In the genomic region with DNA sequence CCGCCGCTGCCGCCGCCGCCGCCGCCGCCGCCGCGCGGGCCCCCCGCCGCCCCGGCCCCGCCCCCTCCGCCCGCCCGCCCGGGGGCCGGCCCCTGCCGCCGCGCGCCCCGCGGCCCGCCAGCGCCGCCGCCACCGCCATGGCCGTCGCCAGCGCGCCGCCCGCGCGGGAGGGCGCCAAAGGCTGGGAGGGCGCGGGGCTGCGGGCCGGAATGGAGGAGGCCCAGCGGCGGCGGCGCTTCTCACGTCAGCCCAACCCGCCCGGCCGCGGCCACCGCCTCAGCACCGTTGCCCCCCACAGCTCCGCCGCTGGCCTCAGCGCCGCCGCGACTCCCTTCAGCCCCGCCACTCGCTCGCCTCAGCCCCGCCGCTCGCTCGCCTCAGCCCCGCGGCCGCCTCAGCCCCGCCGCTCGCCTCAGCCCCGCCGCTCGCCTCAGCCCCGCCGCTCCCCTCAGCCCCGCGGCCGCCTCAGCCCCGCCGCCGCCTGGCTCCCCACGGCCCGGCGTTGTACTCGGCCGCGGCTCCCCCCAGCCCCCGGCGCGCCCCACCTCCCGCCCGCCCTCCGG, we compare ENCODE assay signal across 8 cellular contexts. TPM values are rescaled to one million over a fixed set of nuclear protein-coding genes. Genes with fewer than 3 reads are reported as not detected.
DNase-seq lines count a peak whose midpoint lies in the region; ATAC-seq and TF ChIP-seq lines count a peak whose summit lies in the region.

A gene (minus strand): TSS at position 510 of the 563 bp plus-strand sequence. CDS start 569 bp downstream, outside the sequence.

- H3K4me3 ChIP-seq in mammary epithelial cell (replicated peaks in 1 of 3; ENCODE audit: insufficient read depth in 1 of 3, low read depth in 2 of 3, low read length in 3 of 3) (peak within 1 kb of the TSS; percentile 47 to 74 (median 67)), spleen (peak within 1 kb of the TSS; percentile 53 to 91 (median 72))

- no peaks in the 10 kb centered on the region for H3K36me3 ChIP-seq in mammary epithelial cell (ENCODE audit: insufficient read depth, low read length)
- peaks cover 0 to under 1% (median 0%) of the 10 kb centered on the region in 6 donors for H3K36me3 ChIP-seq in spleen

- BruUV-seq in mammary epithelial cell (replicated peaks; lab: Mats Ljungman, UMichigan), result no TSS peak

- H3K27me3 Mint-ChIP-seq in T-helper 2 cell treated with Interferon-gamma antibody and Interleukin-4, amounts not matched to agents 5 μg/mL and 100 μg/mL, for 36 hours (ENCODE audit: low read depth), result peaks cover 4% of the 10 kb centered on the region

- peak within 1 kb of the TSS; percentile 93 for H2AFZ ChIP-seq in mammary epithelial cell (ENCODE audit: low read depth, low read length)

- TF ChIP-seq CTCF in mammary epithelial cell (conservative IDR thresholded peaks at IDR 0.05 in 1 of 2, IDR thresholded peaks at IDR 0.05 in 1 of 2; ENCODE audit: extremely low read depth in 1 of 2, insufficient read depth in 1 of 2, low read depth in 1 of 2, low read length in 2 of 2), result no peak
- no peak for TF ChIP-seq CTCF in spleen (IDR thresholded peaks at IDR 0.05 in 8 of 11, conservative IDR thresholded peaks at IDR 0.05 in 3 of 11)

- peak within 1 kb of the TSS; percentile 98 for H3K27ac Mint-ChIP-seq in T-helper 2 cell treated with Interferon-gamma antibody and Interleukin-4, amounts not matched to agents 5 μg/mL and 100 μg/mL, for 36 hours

- H4K20me1 ChIP-seq in mammary epithelial cell (ENCODE audit: insufficient read depth, low read length), result no peaks in the 10 kb centered on the region

- H3K79me2 ChIP-seq in mammary epithelial cell (ENCODE audit: insufficient read depth, low read length), result peaks cover 22% of the 10 kb centered on the region

- H3K4me1 ChIP-seq in mammary epithelial cell (ENCODE audit: insufficient read depth, low read length) (peaks cover 17% of the 10 kb centered on the region), spleen (peaks cover 23 to 54% (median 40%) of the 10 kb centered on the region in 6 donors)

- intact Hi-C loops in mammary epithelial cell (cut with micrococcal nuclease), result loop anchor here (2.0 to 10.0 kb wide), 2 partner anchors 27 to 581 kb away; a partner anchor contains a TSS
- intact Hi-C loops in spleen (cut with DNase I; ENCODE audit: low total_unique reads), result no loop called here

- peak within 1 kb of the TSS; percentile 92 for H3K4me3 Mint-ChIP-seq in T-helper 2 cell treated with Interferon-gamma antibody and Interleukin-4, amounts not matched to agents 5 μg/mL and 100 μg/mL, for 36 hours

- H3K9me3 ChIP-seq in mammary epithelial cell (replicated peaks; ENCODE audit: insufficient read depth, low read length) (no peaks in the 10 kb centered on the region), spleen (no peaks in the 10 kb centered on the region)

- DNase-seq in CD1c-positive myeloid dendritic cell (ENCODE audit: extremely low spot score), result peak; percentile 62
- DNase-seq in T-helper 2 cell treated with Interferon-gamma antibody and Interleukin-4, amounts not matched to agents 5 μg/mL and 100 μg/mL, for 36 hours (ENCODE audit: low spot score), result peak; percentile 50
- no peak for DNase-seq in mammary epithelial cell
- peak; percentile 30 for DNase-seq in iris pigment epithelial cell (ENCODE audit: low read depth)
- peak; percentile 89 for DNase-seq in spleen
- no peak for DNase-seq in KBM-7

- H3K36me3 Mint-ChIP-seq in T-helper 2 cell treated with Interferon-gamma antibody and Interleukin-4, amounts not matched to agents 5 μg/mL and 100 μg/mL, for 36 hours (ENCODE audit: low read depth), result peaks cover 11% of the 10 kb centered on the region

- H3K4me1 Mint-ChIP-seq in T-helper 2 cell treated with Interferon-gamma antibody and Interleukin-4, amounts not matched to agents 5 μg/mL and 100 μg/mL, for 36 hours (ENCODE audit: low read depth), result peaks cover 39% of the 10 kb centered on the region

- peak within 1 kb of the TSS; percentile 71 for H3K9ac ChIP-seq in mammary epithelial cell (ENCODE audit: insufficient read depth, low read length)

- dilution Hi-C loops in mammary epithelial cell (cut with HindIII; ENCODE audit: low sequenced_read_pairs), result no loop called here

- CTCF ChIA-PET in mammary epithelial cell (lab: Charles Lee; ENCODE audit: low non-redundant PET), result no interaction called here

- TF ChIP-seq POLR2A in spleen (IDR thresholded peaks at IDR 0.05), result no peak

- peak within 1 kb of the TSS; percentile 98 for H3K4me2 ChIP-seq in mammary epithelial cell (ENCODE audit: insufficient read depth, low read depth, low read length)

- H3K27ac ChIP-seq in mammary epithelial cell (ENCODE audit: insufficient read depth, low read depth, low read length) (peak within 1 kb of the TSS; percentile 69), spleen (peak within 1 kb of the TSS; percentile 91 to 98 (median 94))

- ATAC-seq in GM19372 (IDR thresholded peaks at IDR 0.05; ENCODE audit: low read depth, unreplicated experiment), result peak; percentile 43
- ATAC-seq in HG03457 (IDR thresholded peaks at IDR 0.05; ENCODE audit: unreplicated experiment), result peak; percentile 20

- H3K9me3 Mint-ChIP-seq in T-helper 2 cell treated with Interferon-gamma antibody and Interleukin-4, amounts not matched to agents 5 μg/mL and 100 μg/mL, for 36 hours, result no peaks in the 10 kb centered on the region

- WGBS in mammary epithelial cell (ENCODE audit: low coverage, missing lambda C conversion rate), result no CpG with 5 or more reads among the region's 98 CpGs
- 0 to 1% (median 0%) methylated on average over 10 to 98 of the region's 98 CpGs for WGBS in spleen, 5 donors

- no peaks in the 10 kb centered on the region for H3K27me3 ChIP-seq in mammary epithelial cell (ENCODE audit: insufficient read depth, low read length)
- no peaks in the 10 kb centered on the region for H3K27me3 ChIP-seq in spleen (replicated peaks in 1 of 7)

- in situ Hi-C loops in mammary epithelial cell (cut with MboI; ENCODE audit: low sequenced_read_pairs in 2 of 2), result no loop called here
- in situ Hi-C loops in KBM-7 (cut with MboI; ENCODE audit: low pct_unique_long_range_greater_than_20kb, low sequenced_read_pairs), result no loop called here

RNA-seq across cellular contexts. Expression of the gene that starts here (rescaled TPM):
- total RNA-seq in mammary epithelial cell, result 10 to 100 TPM; 11.3 to 25.4 TPM
- 13.5 TPM for polyA plus RNA-seq in mammary epithelial cell
- 6.7 TPM for polyA minus RNA-seq in mammary epithelial cell
- total RNA-seq in spleen, result 100 to 1,000 TPM in 1 of 7 donors, 10 to 100 TPM in 6; 41.0 to 102 (median 67.3) TPM
- 10 to 100 TPM; 36.7 to 53.9 (median 49.6) TPM for polyA plus RNA-seq in spleen

Comparison
In these comparisons a context has a peak if more than half of its experiments do, and no peak if none do; other contexts are left out.
1. DNase-seq: peak in CD1c-positive myeloid dendritic cell (single experiment), T-helper 2 cell treated with Interferon-gamma antibody and Interleukin-4, amounts not matched to agents 5 μg/mL and 100 μg/mL, for 36 hours (single experiment), iris pigment epithelial cell (single experiment) and spleen (single experiment); none in mammary epithelial cell (single experiment) and KBM-7 (single experiment).